In the genomic region with DNA sequence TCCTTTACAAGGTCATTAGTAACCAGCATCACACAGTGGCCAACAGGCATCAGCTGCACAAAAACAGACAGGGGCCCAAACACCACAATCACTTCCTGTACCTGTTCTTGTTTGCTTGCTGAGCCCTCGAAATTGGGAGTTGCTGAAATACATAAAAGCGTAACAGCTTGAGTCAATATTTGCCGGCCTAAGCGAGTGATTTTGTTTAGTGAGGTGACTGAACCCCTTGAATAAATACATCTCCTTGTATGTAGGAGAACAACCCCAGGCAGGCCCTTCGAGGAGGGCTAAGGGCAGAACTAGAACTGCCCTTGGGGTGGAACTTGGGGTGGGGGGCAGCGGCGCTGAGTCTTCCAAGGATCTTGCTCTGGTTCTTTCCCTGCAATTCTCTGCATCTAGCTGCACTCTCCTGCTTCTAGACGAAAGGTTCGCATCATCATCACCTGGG, we compare ENCODE assay signal across 20 cellular contexts.
DNase-seq lines count a peak whose midpoint lies in the region; ATAC-seq and TF ChIP-seq lines count a peak whose summit lies in the region.
"Had no signal": no experiment of that assay in that cellular context is flagged by ENCODE, and none has a peak within 500 bp of the region (broad histone marks: within the 10 kb centered on the region; RNA-seq: fewer than 3 reads in every experiment).

No MANE protein-coding gene starts in this region.

- no peaks in the 10 kb centered on the region for H4K20me1 ChIP-seq in Karpas-422 (ENCODE audit: insufficient read depth, low read depth, low read length)

- peak; percentile 68 for DNase-seq in COR-L47 (lab: John Stamatoyannopoulos, UW)
- peak; percentile 0 to 96 (median 82) for DNase-seq in NCI-H1417 (lab: John Stamatoyannopoulos, UW)
- DNase-seq in NCI-H748 treated with DMSO at 0.1 percent for 48 hours (lab: John Stamatoyannopoulos, UW), result peak; percentile 98
- DNase-seq in right lobe of liver, result peak; percentile 29 to 84 (median 78)
- DNase-seq in UCSD-AML1 (lab: John Stamatoyannopoulos, UW; ENCODE audit: unreplicated experiment), result no peak
- DNase-seq in activated CD4-positive, alpha-beta memory T cell treated with anti-CD3 and anti-CD28 coated beads, Interleukin-2, amount 10 ng/mL, durations not matched to agents 7 days and 5 days, result no peak
- DNase-seq in Karpas-422, result no peak
- no peak for DNase-seq in NCI-H1694 (lab: John Stamatoyannopoulos, UW)
- DNase-seq: activated T-cell treated with anti-CD3 and anti-CD28 coated beads, Interleukin-2, amount 50 U/mL, for 1 hour; dermis blood vessel endothelial cell; NCI-H446; OCI-M1; stimulated activated CD4-positive, alpha-beta T cell treated with anti-CD3 and anti-CD28 coated beads, Interleukin-2, amount 100 ng/mL, for 24 hours had no signal

- no peaks in the 10 kb centered on the region for H3K4me1 Mint-ChIP-seq in activated CD4-positive, alpha-beta memory T cell treated with anti-CD3 and anti-CD28 coated beads, Interleukin-2, amount 10 ng/mL, durations not matched to agents 7 days and 5 days

- H3K79me2 ChIP-seq in Karpas-422 (ENCODE audit: low read length), result no peaks in the 10 kb centered on the region

- no peak overlapping the region for H3K4me3 Mint-ChIP-seq in activated CD4-positive, alpha-beta memory T cell treated with anti-CD3 and anti-CD28 coated beads, Interleukin-2, amount 10 ng/mL, durations not matched to agents 7 days and 5 days
- H3K4me3 Mint-ChIP-seq: brain, GM23338, mesothelial cell of epicardium had no signal

- H3K36me3 ChIP-seq in right lobe of liver, result no peaks in the 10 kb centered on the region
- no peaks in the 10 kb centered on the region for H3K36me3 ChIP-seq in Karpas-422 (ENCODE audit: insufficient read depth, low read length)
- H3K36me3 ChIP-seq: neutrophil had no signal

- 34% methylated on average over 6 of the region's 9 CpGs for WGBS in right lobe of liver (ENCODE audit: insufficient coverage, low coverage, low lambda C conversion rate, missing lambda C conversion rate)

- no peaks in the 10 kb centered on the region for H3K27me3 ChIP-seq in right lobe of liver
- no peaks in the 10 kb centered on the region for H3K27me3 ChIP-seq in Karpas-422 (ENCODE audit: low read length)
- H3K27me3 ChIP-seq: neutrophil had no signal

- TF ChIP-seq CTCF in right lobe of liver (IDR thresholded peaks at IDR 0.05), result peak in 2 of 4 donors; percentile 15 to 16

- CTCF ChIA-PET in activated CD4-positive, alpha-beta memory T cell treated with anti-CD3 and anti-CD28 coated beads, Interleukin-2, amount 10 ng/mL, durations not matched to agents 7 days and 5 days (lab: Charles Lee), result no interaction called here

- peaks cover 4% of the 10 kb centered on the region for H3K9me3 Mint-ChIP-seq in activated CD4-positive, alpha-beta memory T cell treated with anti-CD3 and anti-CD28 coated beads, Interleukin-2, amount 10 ng/mL, durations not matched to agents 7 days and 5 days
- H3K9me3 Mint-ChIP-seq: GM23338, mesothelial cell of epicardium had no signal

- TF ChIP-seq POLR2A in right lobe of liver (IDR thresholded peaks at IDR 0.05), result no peak

- intact Hi-C loops in right lobe of liver (cut with DNase I), result no loop called here

- H3K4me3 ChIP-seq in right lobe of liver (no peak overlapping the region), Karpas-422 (ENCODE audit: low read length) (no peak overlapping the region)
- H3K4me3 ChIP-seq: GM23338, SK-N-MC had no signal

- no peak overlapping the region for H3K4me2 ChIP-seq in Karpas-422 (ENCODE audit: low read depth, low read length, poor library complexity, severe bottlenecking)
- H3K4me2 ChIP-seq: GM23338 had no signal

- H3K27ac Mint-ChIP-seq in activated CD4-positive, alpha-beta memory T cell treated with anti-CD3 and anti-CD28 coated beads, Interleukin-2, amount 10 ng/mL, durations not matched to agents 7 days and 5 days, result no peak overlapping the region
- H3K27ac Mint-ChIP-seq: activated naive CD4-positive, alpha-beta T cell treated with anti-CD3 and anti-CD28 coated beads, Interleukin-2, amount 50 U/mL, for 72 hours; brain; GM23338; mesothelial cell of epicardium had no signal

- peak; percentile 81 to 91 (median 87) for ATAC-seq in right lobe of liver
- ATAC-seq: activated naive CD4-positive, alpha-beta T cell treated with anti-CD3 and anti-CD28 coated beads, Interleukin-2, amount 50 U/mL, for 72 hours; GM23338; sciatic nerve had no signal

- H3K4me1 ChIP-seq in right lobe of liver (peaks cover 0 to 56% (median 14%) of the 10 kb centered on the region in 4 donors), Karpas-422 (ENCODE audit: low read length) (no peaks in the 10 kb centered on the region)

- no peak overlapping the region for H2AFZ ChIP-seq in Karpas-422 (ENCODE audit: low read length)
- H2AFZ ChIP-seq: GM23338 had no signal

- POLR2A ChIA-PET in activated CD4-positive, alpha-beta memory T cell treated with anti-CD3 and anti-CD28 coated beads, Interleukin-2, amount 10 ng/mL, durations not matched to agents 7 days and 5 days (lab: Charles Lee), result no interaction called here

- no peak overlapping the region for H3K9ac ChIP-seq in Karpas-422 (ENCODE audit: low read length)

- no peaks in the 10 kb centered on the region for H3K36me3 Mint-ChIP-seq in activated CD4-positive, alpha-beta memory T cell treated with anti-CD3 and anti-CD28 coated beads, Interleukin-2, amount 10 ng/mL, durations not matched to agents 7 days and 5 days (ENCODE audit: low read depth)
- H3K36me3 Mint-ChIP-seq: activated naive CD4-positive, alpha-beta T cell treated with anti-CD3 and anti-CD28 coated beads, Interleukin-2, amount 50 U/mL, for 72 hours; brain; mesothelial cell of epicardium had no signal

- H3K27ac ChIP-seq in right lobe of liver (peak overlapping the region; percentile 52 to 92 (median 83)), Karpas-422 (ENCODE audit: low read length) (no peak overlapping the region)
- H3K27ac ChIP-seq: neutrophil, SK-N-MC had no signal

- no peaks in the 10 kb centered on the region for H3K9me2 ChIP-seq in Karpas-422 (replicated peaks; ENCODE audit: insufficient read depth, low read length)

- no peaks in the 10 kb centered on the region for H3K9me3 ChIP-seq in right lobe of liver
- H3K9me3 ChIP-seq in Karpas-422 (ENCODE audit: low read length), result peaks cover 22% of the 10 kb centered on the region
- H3K9me3 ChIP-seq: neutrophil had no signal

- no peaks in the 10 kb centered on the region for H3K27me3 Mint-ChIP-seq in activated CD4-positive, alpha-beta memory T cell treated with anti-CD3 and anti-CD28 coated beads, Interleukin-2, amount 10 ng/mL, durations not matched to agents 7 days and 5 days

Comparison
In these comparisons a context has a peak if more than half of its experiments do, and no peak if none do; other contexts are left out.
1. DNase-seq: peak in COR-L47 (single experiment), NCI-H1417 (3 of 3), NCI-H748 treated with DMSO at 0.1 percent for 48 hours (single experiment) and right lobe of liver (3 of 3); none in UCSD-AML1 (single experiment), activated CD4-positive, alpha-beta memory T cell treated with anti-CD3 and anti-CD28 coated beads, Interleukin-2, amount 10 ng/mL, durations not matched to agents 7 days and 5 days (single experiment), Karpas-422 (single experiment) and NCI-H1694 (single experiment).